ENCODE assay signal across 32 cellular contexts in the genomic region with DNA sequence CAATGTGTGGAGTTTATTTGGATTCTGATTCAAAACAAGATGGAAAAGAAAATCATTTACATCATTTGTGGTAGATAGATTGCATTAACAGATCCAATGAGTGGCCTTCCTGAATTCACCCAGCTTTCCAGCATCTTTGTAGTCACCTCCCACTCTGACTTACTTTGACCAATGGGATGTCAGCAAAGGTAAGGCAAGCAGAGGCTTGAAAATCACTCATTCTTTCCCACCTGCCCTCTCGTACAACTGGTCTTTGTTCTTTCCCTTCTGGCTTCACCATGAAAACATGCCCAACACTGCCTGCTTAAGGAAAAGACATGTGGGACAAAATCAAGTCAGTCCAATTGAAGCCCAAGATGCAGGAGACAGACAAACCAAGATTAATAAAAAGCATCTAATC.
"Had no signal": no experiment of that assay in that cellular context is flagged by ENCODE, and none has a peak within 500 bp of the region (broad histone marks: within the 10 kb centered on the region; RNA-seq: fewer than 3 reads in every experiment).

No MANE protein-coding gene starts in this region.

- ATAC-seq: activated naive CD4-positive, alpha-beta T cell treated with anti-CD3 and anti-CD28 coated beads, Interleukin-2, amount 50 U/mL, for 72 hours; activated T-cell treated with anti-CD3 and anti-CD28 coated beads, Interleukin-2, amount 50 U/mL, for 72 hours; body of pancreas; esophagus mucosa; heart right ventricle; left cardiac atrium; left ventricle myocardium superior; naive thymus-derived CD4-positive, alpha-beta T cell; pancreas; sciatic nerve; stimulated activated naive CD8-positive, alpha-beta T cell treated with anti-CD3 and anti-CD28 coated beads, Interleukin-15, Interleukin-2, amounts not matched to agents 100 U/mL and 50 U/mL, for 24 hours had no signal

- H3K9me3 Mint-ChIP-seq: activated B cell treated with CpG ODN at 0.5 μM for 24 hours; activated naive CD4-positive, alpha-beta T cell treated with anti-CD3 and anti-CD28 coated beads, Interleukin-2, amount 50 U/mL, for 72 hours; activated T-cell treated with anti-CD3 and anti-CD28 coated beads, Interleukin-2, amount 50 U/mL, for 72 hours; neural crest cell had no signal

- H3K4me3 Mint-ChIP-seq: activated B cell treated with CpG ODN at 0.5 μM for 24 hours; activated T-cell treated with anti-CD3 and anti-CD28 coated beads, Interleukin-2, amount 50 U/mL, for 72 hours; naive thymus-derived CD4-positive, alpha-beta T cell; neural crest cell had no signal

- DNase-seq: activated B cell treated with CpG ODN at 0.5 μM for 24 hours; activated CD4-positive, alpha-beta T cell treated with anti-CD3 and anti-CD28 coated beads, Interleukin-2, amount 50 U/mL, for 4 hours; activated naive CD4-positive, alpha-beta T cell; activated T-cell treated with anti-CD3 and anti-CD28 coated beads for 4 hours; activated T-cell treated with anti-CD3 and anti-CD28 coated beads, Interleukin-2, amount 50 U/mL, for 72 hours; aorta; body of pancreas; dorsolateral prefrontal cortex; effector memory CD4-positive, alpha-beta T cell; foreskin fibroblast; heart right ventricle; islet precursor cell; left cardiac atrium; left ventricle myocardium superior; midbrain; naive thymus-derived CD4-positive, alpha-beta T cell; nucleus accumbens; pancreas; retina; stimulated activated CD4-positive, alpha-beta T cell treated with anti-CD3 and anti-CD28 coated beads, Interleukin-12 subunit alpha, Interleukin-12 subunit beta, amount 100 ng/mL, for 4 hours; stimulated activated CD4-positive, alpha-beta T cell treated with anti-CD3 and anti-CD28 coated beads, Interleukin-4, amount 100 ng/mL, for 1 hour; stimulated activated naive CD8-positive, alpha-beta T cell treated with anti-CD3 and anti-CD28 coated beads, Interleukin-15, Interleukin-2, amounts not matched to agents 100 U/mL and 50 U/mL, for 24 hours; T-helper 2 cell; testis; transverse colon had no signal

- H3K27ac Mint-ChIP-seq: activated B cell treated with CpG ODN at 0.5 μM for 24 hours; activated naive CD4-positive, alpha-beta T cell treated with anti-CD3 and anti-CD28 coated beads, Interleukin-2, amount 50 U/mL, for 72 hours; activated T-cell treated with anti-CD3 and anti-CD28 coated beads, Interleukin-2, amount 50 U/mL, for 72 hours; naive thymus-derived CD4-positive, alpha-beta T cell had no signal

- H3K4me1 Mint-ChIP-seq: activated B cell treated with CpG ODN at 0.5 μM for 24 hours; naive thymus-derived CD4-positive, alpha-beta T cell had no signal

- FAIRE-seq: pancreas had no signal

- H3K27ac ChIP-seq: body of pancreas, coronary artery, dorsolateral prefrontal cortex, heart right ventricle, pancreas, prostate gland, skin epidermis, testis, transverse colon had no signal

- H3K36me3 Mint-ChIP-seq: activated naive CD4-positive, alpha-beta T cell treated with anti-CD3 and anti-CD28 coated beads, Interleukin-2, amount 50 U/mL, for 72 hours had no signal
